Comparison of ENCODE assay signal across 12 cellular contexts in genomic region chr9:87270241-87271234, GRCh38.
DNase-seq lines count a peak whose midpoint lies in the region; ATAC-seq, FAIRE-seq and TF ChIP-seq lines count a peak whose summit lies in the region.
"Had no signal": no experiment of that assay in that cellular context is flagged by ENCODE, and none has a peak within 500 bp of the region (broad histone marks: within the 10 kb centered on the region; RNA-seq: fewer than 3 reads in every experiment).

No MANE protein-coding gene starts in this region.

- H3K4me2 ChIP-seq in GM12878 (ENCODE audit: control insufficient read depth, insufficient read depth) = no peak overlapping the region

- TF ChIP-seq EP300 in GM12878 (IDR thresholded peaks at IDR 0.05; ENCODE audit: borderline replicate concordance in 1 of 2, control insufficient read depth in 1 of 2, low read depth in 2 of 2, low read length in 2 of 2) = no peak

- no TSS peak for BruUV-seq in GM12878 (replicated peaks; lab: Mats Ljungman, UMichigan)

- DNase-seq in HCEC 1CT = peak; percentile 54
- no peak for DNase-seq in GM12878 (ENCODE audit: low read depth, low spot score)
- peak in 2 of 3 donors; percentile 62 to 77 for DNase-seq in right cardiac atrium
- DNase-seq in COR-L47 (lab: John Stamatoyannopoulos, UW) = no peak
- DNase-seq in GM20000 (ENCODE audit: low spot score) = no peak
- DNase-seq in SIG-M5 (lab: John Stamatoyannopoulos, UW) = no peak
- DNase-seq: activated T-cell treated with anti-CD3 and anti-CD28 coated beads for 4 hours; effector CD8-positive, alpha-beta T cell; NCI-H1694 treated with DMSO at 0.1 percent for 48 hours; stimulated activated CD4-positive, alpha-beta T cell treated with anti-CD3 and anti-CD28 coated beads, Interleukin-1b, Interleukin-23, amount 100 ng/mL, for 48 hours had no signal

- no peaks in the 10 kb centered on the region for H3K36me3 ChIP-seq in GM12878 (ENCODE audit: control insufficient read depth in 2 of 2, insufficient read depth in 2 of 2, low read length in 1 of 2)
- H3K36me3 ChIP-seq in skeletal muscle tissue (ENCODE audit: control insufficient read depth in 3 of 3, insufficient read depth in 3 of 3, low read length in 3 of 3) = no peaks in the 10 kb centered on the region

- TF ChIP-seq POLR2A in GM12878 (IDR thresholded peaks at IDR 0.05; ENCODE audit: low read depth, low read length) = no peak

- CTCF ChIA-PET in GM12878 (lab: Yijun Ruan, JAX) = no interaction called here

- no peak for FAIRE-seq in GM12878 (lab: Jason Lieb, UNC)

- H3K27me3 ChIP-seq in GM12878 (replicated peaks in 1 of 2; ENCODE audit: control insufficient read depth in 2 of 2, insufficient read depth in 2 of 2, low read length in 1 of 2) = no peaks in the 10 kb centered on the region; a peak in 2 of 4 replicates
- H3K27me3 ChIP-seq in right cardiac atrium (ENCODE audit: control insufficient read depth, insufficient read depth) = no peaks in the 10 kb centered on the region
- H3K27me3 ChIP-seq in skeletal muscle tissue (ENCODE audit: control insufficient read depth in 3 of 3, insufficient read depth in 3 of 3, low read length in 3 of 3) = peaks cover 0 to 3% (median 0%) of the 10 kb centered on the region in 3 donors

- H3K79me2 ChIP-seq in GM12878 (ENCODE audit: control insufficient read depth, insufficient read depth, low read length) = no peaks in the 10 kb centered on the region

- H3K9me3 ChIP-seq in GM12878 (replicated peaks; ENCODE audit: control insufficient read depth, insufficient read depth, low read length) (peaks cover 1% of the 10 kb centered on the region; the same call in 2 of the 3 replicates), right cardiac atrium (ENCODE audit: control insufficient read depth, low read length) (no peaks in the 10 kb centered on the region), skeletal muscle tissue (ENCODE audit: control insufficient read depth in 3 of 3, low read length in 3 of 3) (no peaks in the 10 kb centered on the region)

- peaks cover 11% of the 10 kb centered on the region for H3K4me1 ChIP-seq in GM12878 (ENCODE audit: control insufficient read depth, insufficient read depth, low read length)
- peaks cover 6% of the 10 kb centered on the region for H3K4me1 ChIP-seq in right cardiac atrium (ENCODE audit: control insufficient read depth, insufficient read depth, low read length)
- peaks cover 8 to 15% (median 9%) of the 10 kb centered on the region in 3 donors for H3K4me1 ChIP-seq in skeletal muscle tissue (ENCODE audit: control insufficient read depth in 3 of 3, insufficient read depth in 3 of 3, low read length in 3 of 3)

- SMC1A ChIA-PET in GM12878 (lab: Charles Lee; ENCODE audit: uncharacterized antibody, unreplicated experiment) = no interaction called here

- TF ChIP-seq RAD21 in GM12878 (IDR thresholded peaks at IDR 0.05; ENCODE audit: insufficient read depth, low read depth, low read length) = no peak

- H3K27ac ChIP-seq in GM12878 (ENCODE audit: control insufficient read depth, insufficient read depth) = no peak overlapping the region
- H3K27ac ChIP-seq in right cardiac atrium (ENCODE audit: low read length) = no peak overlapping the region
- peak overlapping the region; percentile 13 for H3K27ac ChIP-seq in skeletal muscle tissue (ENCODE audit: low read depth, low read length)

- TF ChIP-seq CTCF in GM12878 (IDR thresholded peaks at IDR 0.05 in 2 of 3, conservative IDR thresholded peaks at IDR 0.05 in 1 of 3; ENCODE audit: control insufficient read depth in 2 of 3, extremely low read depth in 1 of 3, insufficient read depth in 1 of 3, low read depth in 3 of 3, low read length in 3 of 3) (no peak), GM20000 (IDR thresholded peaks at IDR 0.05; ENCODE audit: extremely low read depth, missing control alignments) (no peak)

- WGBS in GM12878 (ENCODE audit: insufficient coverage, insufficient replicate concordance, low lambda C conversion rate, missing lambda C conversion rate) = 33% methylated on average over 24 of the region's 24 CpGs
- WGBS in right cardiac atrium = 30% methylated on average over 24 of the region's 24 CpGs

- POLR2A ChIA-PET in GM12878 (lab: Charles Lee) = no interaction called here

- in situ Hi-C loops in GM12878 (cut with MboI) = no loop called here

- H4K20me1 ChIP-seq in GM12878 (ENCODE audit: control insufficient read depth, insufficient read depth) = no peaks in the 10 kb centered on the region

- intact Hi-C loops in GM12878 (cut with micrococcal nuclease; ENCODE audit: unreplicated experiment) = no loop called here
- intact Hi-C loops in right cardiac atrium (cut with DNase I) = no loop called here

- ATAC-seq in GM12878 (peak; percentile 77), right cardiac atrium (peak; percentile 62 to 72), HG03571 (IDR thresholded peaks at IDR 0.05; ENCODE audit: unreplicated experiment) (no peak)

- H3K4me3 ChIP-seq in GM12878 (no peak overlapping the region), right cardiac atrium (ENCODE audit: low read length) (no peak overlapping the region), skeletal muscle tissue (ENCODE audit: low read length in 3 of 3) (no peak overlapping the region)

- RAD21 ChIA-PET in GM12878 (lab: Charles Lee; ENCODE audit: unreplicated experiment) = no interaction called here

- no peak overlapping the region for H2AFZ ChIP-seq in GM12878 (ENCODE audit: control insufficient read depth, low read depth, low read length)

- H3K9ac ChIP-seq in GM12878 (ENCODE audit: control insufficient read depth, insufficient read depth, low read length) (no peak overlapping the region), skeletal muscle tissue (ENCODE audit: low read depth in 1 of 3, low read length in 3 of 3) (no peak overlapping the region)

TF ChIP-seq in GM12878, 131 proteins besides CTCF, POLR2A, EP300 and RAD21 (continues in another document):
- TF ChIP-seq STAT3 (IDR thresholded peaks at IDR 0.05; ENCODE audit: low read depth, low read length) = no peak
- no peak for TF ChIP-seq STAT1 (conservative IDR thresholded peaks at IDR 0.05)
- no peak for TF ChIP-seq NFIC (IDR thresholded peaks at IDR 0.05; ENCODE audit: low read depth, low read length)
- no peak for TF ChIP-seq HDAC6 (IDR thresholded peaks at IDR 0.05; ENCODE audit: unreplicated experiment)
- TF ChIP-seq FOXK2 (IDR thresholded peaks at IDR 0.05) = no peak
- no peak for TF ChIP-seq CHD4 (IDR thresholded peaks at IDR 0.05)
- TF ChIP-seq MLLT1 (IDR thresholded peaks at IDR 0.05) = no peak
- no peak for TF ChIP-seq MAX (IDR thresholded peaks at IDR 0.05; ENCODE audit: low read depth, low read length)
- no peak for TF ChIP-seq USF2 (IDR thresholded peaks at IDR 0.05; ENCODE audit: borderline replicate concordance, low read depth, low read length)
- no peak for TF ChIP-seq BMI1 (IDR thresholded peaks at IDR 0.05; ENCODE audit: borderline replicate concordance)
- no peak for TF ChIP-seq PRDM15 (CRISPR knock-in tag; IDR thresholded peaks at IDR 0.05)

Comparison
In these comparisons a context has a peak if more than half of its experiments do, and no peak if none do; other contexts are left out.
1. DNase-seq: peak in HCEC 1CT (single experiment) and right cardiac atrium (2 of 3); none in GM12878 (single experiment), COR-L47 (single experiment), GM20000 (single experiment) and SIG-M5 (single experiment).